In the genomic region with DNA sequence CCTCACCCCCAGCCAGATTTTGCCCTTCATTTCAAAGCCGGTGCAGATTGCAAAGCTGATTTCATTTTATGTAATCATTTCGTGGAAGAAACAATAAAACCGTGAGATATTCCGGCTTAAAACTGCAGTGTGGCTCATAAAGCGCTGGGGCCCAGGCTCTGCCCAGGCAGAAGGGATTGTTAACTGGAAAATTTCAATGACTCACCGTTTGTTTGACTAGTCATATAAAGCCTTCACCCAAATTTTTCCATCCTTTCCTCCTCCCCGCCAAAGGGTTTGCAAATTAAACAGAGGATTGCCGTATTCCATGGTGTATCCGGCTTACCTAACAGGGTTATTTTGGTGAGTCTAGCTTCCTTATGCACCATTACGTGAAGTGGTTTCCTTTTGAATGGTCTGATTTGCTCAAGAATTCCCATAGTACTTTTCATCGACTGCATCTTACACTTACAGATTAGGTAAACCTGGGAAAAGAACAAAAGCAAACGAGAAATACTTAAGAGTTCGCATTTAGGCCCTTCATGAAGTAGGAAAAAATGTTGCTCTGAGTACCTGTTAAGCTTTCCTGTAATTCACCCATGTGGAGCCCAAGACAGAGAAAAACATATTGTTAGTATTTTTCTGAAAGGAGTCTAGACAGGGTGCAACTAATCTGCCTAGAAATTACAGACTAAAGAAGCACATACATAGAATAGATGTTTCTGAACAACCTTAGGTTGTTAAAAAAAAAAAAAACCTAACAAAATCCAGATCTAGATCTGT, we compare ENCODE assay signal across 8 cellular contexts. TPM values are rescaled to one million over a fixed set of nuclear protein-coding genes. Genes with fewer than 3 reads are reported as not detected.
A peak's percentile ranks its signal among the peaks of the same experiment; 100 is the strongest.
DNase-seq lines count a peak whose midpoint lies in the region; FAIRE-seq and TF ChIP-seq lines count a peak whose summit lies in the region.

No MANE protein-coding gene starts in this region.

- H3K36me3 ChIP-seq in ascending aorta (no peaks in the 10 kb centered on the region), kidney (ENCODE audit: control insufficient read depth in 1 of 2, insufficient read depth in 2 of 2, low read length in 2 of 2) (no peaks in the 10 kb centered on the region)

- H3K27ac ChIP-seq in ascending aorta = peak overlapping the region; percentile 75 to 84
- peak overlapping the region; percentile 86 to 95 for H3K27ac ChIP-seq in kidney (ENCODE audit: low read depth in 2 of 2, low read length in 2 of 2)
- H3K27ac ChIP-seq in substantia nigra (ENCODE audit: low read depth, low read length, poor library complexity, severe bottlenecking) = peak overlapping the region; percentile 80

- no peak for FAIRE-seq in kidney (lab: Jason Lieb, UNC)

- no peaks in the 10 kb centered on the region for H3K9me3 ChIP-seq in ascending aorta
- no peaks in the 10 kb centered on the region for H3K9me3 ChIP-seq in kidney (ENCODE audit: control insufficient read depth in 1 of 2, low read length in 2 of 2)

- H3K4me3 ChIP-seq in ascending aorta = peak overlapping the region; percentile 62 to 87
- H3K4me3 ChIP-seq in kidney (ENCODE audit: low read length in 2 of 2) = peak overlapping the region; percentile 74 to 89

- peaks cover 0 to 18% of the 10 kb centered on the region in 2 donors for H3K4me1 ChIP-seq in ascending aorta
- peaks cover 4 to 12% of the 10 kb centered on the region in 2 donors for H3K4me1 ChIP-seq in kidney (ENCODE audit: control insufficient read depth in 1 of 2, insufficient read depth in 1 of 2, low read depth in 1 of 2, low read length in 2 of 2)

- peak; percentile 83 for DNase-seq in DMS153 treated with DMSO at 0.1 percent for 48 hours (lab: John Stamatoyannopoulos, UW; ENCODE audit: unreplicated experiment)
- DNase-seq in LHCN-M2 (ENCODE audit: low read depth) = peak; percentile 18
- peak in 1 of 2 donors; percentile 69 for DNase-seq in ascending aorta (ENCODE audit: low spot score in 2 of 2)
- no peak for DNase-seq in kidney
- no peak for DNase-seq in substantia nigra (lab: John Stamatoyannopoulos, UW)
- DNase-seq in medulla oblongata (ENCODE audit: extremely low spot score) = no peak
- DNase-seq in GOT3 (lab: John Stamatoyannopoulos, UW) = no peak
- DNase-seq in KG1 (lab: John Stamatoyannopoulos, UW) = no peak

- intact Hi-C loops in ascending aorta (cut with DNase I) = loop anchor here (1.0 to 5.0 kb wide), 4 partner anchors 60 to 174 kb away; partner anchors contain the start of genes RSL1D1, SNX29, TXNDC11 and ZC3H7A
- intact Hi-C loops in kidney (cut with DNase I) = no loop called here

- peak overlapping the region; percentile 62 to 90 for H3K9ac ChIP-seq in kidney (ENCODE audit: low read length in 2 of 2)

- H3K27me3 ChIP-seq in ascending aorta = no peaks in the 10 kb centered on the region

- TF ChIP-seq CTCF in ascending aorta (IDR thresholded peaks at IDR 0.05) (no peak), kidney (IDR thresholded peaks at IDR 0.05; ENCODE audit: borderline replicate concordance, extremely low read depth, insufficient read depth) (no peak)

RNA-seq across cellular contexts. Expression of gene GSPT1, which starts 0.9 kb away (rescaled TPM):
- total RNA-seq in LHCN-M2 (2014; rRNA removed) (98.0 and 101 TPM in 2 replicates), ascending aorta (56.3 TPM), kidney (99.0 TPM)
- 75.7 TPM for polyA plus RNA-seq in LHCN-M2 (2012)
- 48.3 TPM for polyA plus RNA-seq in kidney (ENCODE audit: insufficient read depth, low read depth, low replicate concordance)

RNA-seq across cellular contexts. Expression of gene NPIPB2, which starts 25.1 kb away (rescaled TPM):
- 1.2 and 1.7 TPM in 2 replicates for total RNA-seq in LHCN-M2 (2014; rRNA removed)
- polyA plus RNA-seq in LHCN-M2 (2012) = 2.0 TPM
- total RNA-seq in ascending aorta = 28.1 TPM
- total RNA-seq in kidney = 12.4 TPM
- 4.9 TPM for polyA plus RNA-seq in kidney (ENCODE audit: insufficient read depth, low read depth, low replicate concordance)

RNA-seq across cellular contexts. Expression of gene TNFRSF17, which starts 48.3 kb away (rescaled TPM):
- not detected in 2 replicates for total RNA-seq in LHCN-M2 (2014; rRNA removed)
- not detected for polyA plus RNA-seq in LHCN-M2 (2012)
- not detected for total RNA-seq in ascending aorta
- 3.0 TPM for total RNA-seq in kidney
- polyA plus RNA-seq in kidney (ENCODE audit: insufficient read depth, low read depth, low replicate concordance) = not detected

RNA-seq across cellular contexts. Expression of gene SNX29, which starts 59.8 kb away (rescaled TPM):
- total RNA-seq in LHCN-M2 (2014; rRNA removed) (3.7 and 5.0 TPM in 2 replicates), ascending aorta (69.8 TPM), kidney (107 TPM)
- polyA plus RNA-seq in LHCN-M2 (2012) = 3.9 TPM
- polyA plus RNA-seq in kidney (ENCODE audit: insufficient read depth, low read depth, low replicate concordance) = 14.3 TPM

Comparison
In these comparisons a context has a peak if more than half of its experiments do, and no peak if none do; other contexts are left out.
1. DNase-seq: peak in DMS153 treated with DMSO at 0.1 percent for 48 hours (single experiment) and LHCN-M2 (single experiment); none in kidney (single experiment), substantia nigra (0 of 49), medulla oblongata (single experiment), GOT3 (single experiment) and KG1 (single experiment).
2. Peak in every context shown above with its lines, with median percentiles within 50 percentile points of each other: H3K27ac ChIP-seq.